ENCODE assay signal across 10 cellular contexts in genomic region chr5:139982157-139982974, GRCh38.
DNase-seq lines count a peak whose midpoint lies in the region; ATAC-seq, FAIRE-seq and TF ChIP-seq lines count a peak whose summit lies in the region.
"Had no signal": no experiment of that assay in that cellular context is flagged by ENCODE, and none has a peak within 500 bp of the region (broad histone marks: within the 10 kb centered on the region; RNA-seq: fewer than 3 reads in every experiment).

No MANE protein-coding gene starts in this region.

- H3K9me3 ChIP-seq in astrocyte (ENCODE audit: insufficient read depth, low read depth, low read length) (no peaks in the 10 kb centered on the region), stomach (no peaks in the 10 kb centered on the region)

- intact Hi-C loops in left ventricle myocardium superior (cut with micrococcal nuclease): no loop called here
- intact Hi-C loops in stomach (cut with DNase I; ENCODE audit: low total_unique reads): no loop called here

- no peak overlapping the region for H3K4me3 ChIP-seq in astrocyte (ENCODE audit: insufficient read depth, low read depth, low read length)
- H3K4me3 ChIP-seq in stomach: no peak overlapping the region
- H3K4me3 ChIP-seq: dorsolateral prefrontal cortex had no signal

- H3K27ac Mint-ChIP-seq in astrocyte (ENCODE audit: unreplicated experiment): peak overlapping the region; percentile 53
- H3K27ac Mint-ChIP-seq in stimulated activated naive CD8-positive, alpha-beta T cell treated with anti-CD3 and anti-CD28 coated beads, Interleukin-15, amount 100 ng/mL, for 72 hours: no peak overlapping the region

- H3K4me3 Mint-ChIP-seq in astrocyte (ENCODE audit: unreplicated experiment): peak overlapping the region; percentile 7
- no peak overlapping the region for H3K4me3 Mint-ChIP-seq in stimulated activated naive CD8-positive, alpha-beta T cell treated with anti-CD3 and anti-CD28 coated beads, Interleukin-15, amount 100 ng/mL, for 72 hours

- WGBS in stomach, 5 donors: 66 to 70% (median 66%) methylated on average over 15 of the region's 15 CpGs

- H3K4me2 ChIP-seq in astrocyte (ENCODE audit: low read length): peak overlapping the region; percentile 39

- DNase-seq in NCI-H2227 (lab: John Stamatoyannopoulos, UW; ENCODE audit: unreplicated experiment): peak; percentile 23
- DNase-seq in NCI-H2227 treated with DMSO at 0.1 percent for 48 hours (lab: John Stamatoyannopoulos, UW): no peak
- DNase-seq in astrocyte (ENCODE audit: low read depth): peak; percentile 23
- peak; percentile 51 for DNase-seq in left ventricle myocardium superior
- DNase-seq in stomach: peak; percentile 34
- DNase-seq in stimulated activated naive CD8-positive, alpha-beta T cell treated with anti-CD3 and anti-CD28 coated beads, Interleukin-15, amount 100 ng/mL, for 72 hours: no peak
- no peak for DNase-seq in activated CD4-positive, CD25-positive, alpha-beta regulatory T cell (lab: John Stamatoyannopoulos, UW)
- DNase-seq: NCI-H1436 had no signal

- H3K36me3 Mint-ChIP-seq in astrocyte (ENCODE audit: low read depth, unreplicated experiment): peaks cover 5% of the 10 kb centered on the region

- TF ChIP-seq POLR2A in stomach (IDR thresholded peaks at IDR 0.05): no peak

- peaks cover 30% of the 10 kb centered on the region for H3K4me1 Mint-ChIP-seq in astrocyte (ENCODE audit: low read depth, unreplicated experiment)
- no peaks in the 10 kb centered on the region for H3K4me1 Mint-ChIP-seq in stimulated activated naive CD8-positive, alpha-beta T cell treated with anti-CD3 and anti-CD28 coated beads, Interleukin-15, amount 100 ng/mL, for 72 hours

- no peak for TF ChIP-seq CTCF in astrocyte (IDR thresholded peaks at IDR 0.05; ENCODE audit: insufficient read depth, low read depth, low read length)
- no peak for TF ChIP-seq CTCF in stomach (IDR thresholded peaks at IDR 0.05)

- no peak overlapping the region for H3K9ac ChIP-seq in astrocyte (ENCODE audit: low read length)

- TF ChIP-seq EP300 in stomach (IDR thresholded peaks at IDR 0.05): no peak

- H4K20me1 ChIP-seq in astrocyte (ENCODE audit: insufficient read depth, low read length): no peaks in the 10 kb centered on the region

- ATAC-seq in left ventricle myocardium superior: no peak
- ATAC-seq in stimulated activated naive CD8-positive, alpha-beta T cell treated with anti-CD3 and anti-CD28 coated beads, Interleukin-15, amount 100 ng/mL, for 72 hours: no peak
- ATAC-seq in GM18520 (IDR thresholded peaks at IDR 0.05; ENCODE audit: unreplicated experiment): no peak

- H3K27ac ChIP-seq in astrocyte (ENCODE audit: low read depth, low read length) (no peak overlapping the region), stomach (no peak overlapping the region)

- H3K4me1 ChIP-seq in astrocyte (ENCODE audit: insufficient read depth, low read length): peaks cover 13% of the 10 kb centered on the region
- no peaks in the 10 kb centered on the region for H3K4me1 ChIP-seq in stomach

- no peaks in the 10 kb centered on the region for H3K36me3 ChIP-seq in astrocyte (ENCODE audit: insufficient read depth, low read length)
- no peaks in the 10 kb centered on the region for H3K36me3 ChIP-seq in stomach

- peaks cover 28% of the 10 kb centered on the region for H3K27me3 Mint-ChIP-seq in astrocyte (ENCODE audit: low read depth, unreplicated experiment)
- peaks cover 40% of the 10 kb centered on the region for H3K27me3 Mint-ChIP-seq in stimulated activated naive CD8-positive, alpha-beta T cell treated with anti-CD3 and anti-CD28 coated beads, Interleukin-15, amount 100 ng/mL, for 72 hours

- peaks cover 3% of the 10 kb centered on the region for H3K9me3 Mint-ChIP-seq in astrocyte (ENCODE audit: unreplicated experiment)
- no peaks in the 10 kb centered on the region for H3K9me3 Mint-ChIP-seq in stimulated activated naive CD8-positive, alpha-beta T cell treated with anti-CD3 and anti-CD28 coated beads, Interleukin-15, amount 100 ng/mL, for 72 hours

- peak overlapping the region; percentile 53 for H2AFZ ChIP-seq in astrocyte (ENCODE audit: low read depth, low read length)

- peaks cover 8% of the 10 kb centered on the region for H3K27me3 ChIP-seq in astrocyte (ENCODE audit: insufficient read depth, low read length)
- peaks cover 0 to 12% (median 0%) of the 10 kb centered on the region in 3 donors for H3K27me3 ChIP-seq in stomach
- H3K27me3 ChIP-seq: dorsolateral prefrontal cortex had no signal

- no peak for FAIRE-seq in astrocyte (lab: Jason Lieb, UNC)

- no peaks in the 10 kb centered on the region for H3K79me2 ChIP-seq in astrocyte (ENCODE audit: insufficient read depth, low read length)

Comparison
In these comparisons a context has a peak if more than half of its experiments do, and no peak if none do; other contexts are left out.
1. DNase-seq: peak in NCI-H2227 (single experiment), astrocyte (single experiment), left ventricle myocardium superior (single experiment) and stomach (single experiment); none in NCI-H2227 treated with DMSO at 0.1 percent for 48 hours (single experiment), stimulated activated naive CD8-positive, alpha-beta T cell treated with anti-CD3 and anti-CD28 coated beads, Interleukin-15, amount 100 ng/mL, for 72 hours (0 of 2) and activated CD4-positive, CD25-positive, alpha-beta regulatory T cell (0 of 4).